18 cellular contexts compared by ENCODE assay signal in the genomic region with DNA sequence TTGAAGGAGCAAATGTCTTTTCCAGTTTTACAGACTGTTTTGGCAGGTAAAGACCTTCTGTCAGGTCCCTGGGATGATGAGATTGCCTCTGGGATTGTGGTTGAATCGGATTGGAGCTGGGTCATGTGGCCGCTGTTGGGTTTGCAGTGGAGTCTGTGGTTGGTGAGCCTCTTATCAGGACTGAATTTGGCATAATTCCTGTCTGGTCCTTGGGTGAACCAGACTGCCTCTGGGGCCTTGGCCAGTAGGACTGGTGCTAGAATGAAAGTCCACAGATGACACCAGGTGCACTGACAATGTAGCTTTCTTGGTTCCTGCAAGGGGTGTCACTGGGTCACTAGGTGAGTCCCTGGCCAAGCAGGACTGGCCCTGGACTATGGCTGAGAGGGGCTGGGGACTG.
A peak's percentile ranks its signal among the peaks of the same experiment; 100 is the strongest.
DNase-seq lines count a peak whose midpoint lies in the region; ATAC-seq and TF ChIP-seq lines count a peak whose summit lies in the region.
"Had no signal": no experiment of that assay in that cellular context is flagged by ENCODE, and none has a peak within 500 bp of the region (broad histone marks: within the 10 kb centered on the region; RNA-seq: fewer than 3 reads in every experiment).

No MANE protein-coding gene starts in this region.

- intact Hi-C loops in dorsolateral prefrontal cortex (cut with DNase I): no loop called here

- H3K4me3 ChIP-seq in dorsolateral prefrontal cortex: no peak overlapping the region
- H3K4me3 ChIP-seq: A549 had no signal

- H3K27ac ChIP-seq in angular gyrus (ENCODE audit: low read depth, low read length) (peak overlapping the region; percentile 87), dorsolateral prefrontal cortex (peak overlapping the region in 40 of 59 donors; percentile 9 to 83 (median 68))
- H3K27ac ChIP-seq: A549, C4-2B had no signal

- H3K27me3 ChIP-seq in dorsolateral prefrontal cortex: no peaks in the 10 kb centered on the region

- TF ChIP-seq CTCF in dorsolateral prefrontal cortex (IDR thresholded peaks at IDR 0.05 in 54 of 56, conservative IDR thresholded peaks at IDR 0.05 in 2 of 56; ENCODE audit: low read depth in 1 of 56, partially characterized antibody in 56 of 56): no peak

- no peak for ATAC-seq in GM18502 (IDR thresholded peaks at IDR 0.05; ENCODE audit: poor library complexity, unreplicated experiment)
- ATAC-seq: A549, HCT116 had no signal

- DNase-seq in DMS53 treated with DMSO at 0.1 percent for 48 hours (lab: John Stamatoyannopoulos, UW; ENCODE audit: unreplicated experiment): peak; percentile 42
- no peak for DNase-seq in dorsolateral prefrontal cortex
- DNase-seq in activated CD4-positive, CD25-positive, alpha-beta regulatory T cell treated with anti-CD3 and anti-CD28 coated beads, Interleukin-2, amount 50 U/mL, for 72 hours: no peak
- DNase-seq in stimulated activated naive CD4-positive, alpha-beta T cell treated with Interleukin-2 at 50 U/mL for 16 hours (lab: John Stamatoyannopoulos, UW): no peak
- DNase-seq: AML-193; Caco-2; CD4-positive, alpha-beta T cell; DMS79 treated with DMSO at 0.1 percent for 48 hours; GF-D8; GOT3; H7; HFFc6; IMR-90 had no signal
